1 cellular context compared by ENCODE assay signal in the genomic region with DNA sequence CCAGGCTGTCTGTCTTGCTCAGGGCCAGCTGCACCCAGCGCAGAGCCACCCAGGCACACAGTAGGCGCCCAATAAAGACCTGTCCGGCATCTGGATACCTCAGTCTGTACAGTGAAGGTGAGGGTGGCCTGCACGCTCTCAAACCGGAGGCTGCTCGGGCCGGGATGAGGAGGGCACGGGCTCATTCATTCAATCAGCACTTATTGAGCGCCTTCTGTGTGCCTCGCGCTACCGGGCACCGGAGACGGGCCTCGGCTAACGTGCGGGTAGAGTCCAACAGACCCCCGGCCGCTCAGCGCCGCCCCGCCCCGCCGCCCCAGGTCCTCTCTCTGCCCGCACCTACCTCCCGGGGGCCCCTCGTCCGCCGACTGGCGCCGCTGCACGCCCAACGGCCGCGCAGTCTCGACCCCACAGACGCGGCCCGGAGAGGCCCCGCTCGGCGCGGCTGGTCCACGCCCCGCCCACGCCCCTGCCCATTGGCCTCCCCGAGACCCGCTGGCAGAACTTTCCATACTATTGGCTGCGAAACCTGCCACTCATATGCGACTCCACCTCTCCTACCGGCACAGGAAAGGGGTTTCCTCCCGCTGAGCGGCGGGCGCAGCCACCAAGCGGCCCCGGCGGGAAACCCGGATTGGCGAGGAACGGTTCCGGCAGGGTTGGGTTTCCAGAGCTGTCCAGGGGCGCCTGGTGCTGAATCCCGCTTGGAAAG.
TF ChIP-seq lines count a peak whose summit lies in the region.

Gene SLC39A3, minus strand, starts transcription at position 416 of the 712 bp plus-strand sequence. CDS start 2,760 bp downstream, outside the sequence.

TF ChIP-seq in K562, 482 proteins besides CTCF, POLR2A, EP300 and RAD21 (continued from another document and continues in another):
- TF ChIP-seq, protein P1, sequence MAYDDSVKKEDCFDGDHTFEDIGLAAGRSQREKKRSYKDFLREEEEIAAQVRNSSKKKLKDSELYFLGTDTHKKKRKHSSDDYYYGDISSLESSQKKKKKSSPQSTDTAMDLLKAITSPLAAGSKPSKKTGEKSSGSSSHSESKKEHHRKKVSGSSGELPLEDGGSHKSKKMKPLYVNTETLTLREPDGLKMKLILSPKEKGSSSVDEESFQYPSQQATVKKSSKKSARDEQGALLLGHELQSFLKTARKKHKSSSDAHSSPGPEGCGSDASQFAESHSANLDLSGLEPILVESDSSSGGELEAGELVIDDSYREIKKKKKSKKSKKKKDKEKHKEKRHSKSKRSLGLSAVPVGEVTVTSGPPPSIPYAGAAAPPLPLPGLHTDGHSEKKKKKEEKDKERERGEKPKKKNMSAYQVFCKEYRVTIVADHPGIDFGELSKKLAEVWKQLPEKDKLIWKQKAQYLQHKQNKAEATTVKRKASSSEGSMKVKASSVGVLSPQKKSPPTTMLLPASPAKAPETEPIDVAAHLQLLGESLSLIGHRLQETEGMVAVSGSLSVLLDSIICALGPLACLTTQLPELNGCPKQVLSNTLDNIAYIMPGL (CRISPR knock-in tag; IDR thresholded peaks at IDR 0.05), result no peak
- TF ChIP-seq MEIS2 (IDR thresholded peaks at IDR 0.05; ENCODE audit: partially characterized antibody) (peak; percentile 33), KAT2B (IDR thresholded peaks at IDR 0.05; ENCODE audit: low read depth, low read length) (no peak), KLF13 (tag; IDR thresholded peaks at IDR 0.05; ENCODE audit: borderline replicate concordance, low read depth) (no peak), ZNF165 (CRISPR knock-in tag; IDR thresholded peaks at IDR 0.05; ENCODE audit: borderline replicate concordance) (no peak), HINFP (tag; conservative IDR thresholded peaks at IDR 0.05; ENCODE audit: low read depth) (no peak), ESRRB (CRISPR knock-in tag; IDR thresholded peaks at IDR 0.05; ENCODE audit: borderline replicate concordance) (no peak), ZNF184 (CRISPR knock-in tag; IDR thresholded peaks at IDR 0.05) (no peak), ESRRA (IDR thresholded peaks at IDR 0.05; ENCODE audit: borderline replicate concordance, low read depth) (peak; percentile 71; the same call in 1 of the 2 replicates), ZNF668 (CRISPR knock-in tag; IDR thresholded peaks at IDR 0.05) (peak; percentile 93), ZNF696 (CRISPR knock-in tag; conservative IDR thresholded peaks at IDR 0.05) (no peak), ELK3 (CRISPR knock-in tag; IDR thresholded peaks at IDR 0.05) (no peak), RCOR1 (IDR thresholded peaks at IDR 0.05; ENCODE audit: borderline replicate concordance in 1 of 2, low read depth in 2 of 2, low read length in 2 of 2) (peak in 1 of 2 experiments; percentile 90; a peak in 1 of 4 replicates), MCM5 (IDR thresholded peaks at IDR 0.05; ENCODE audit: low read depth) (no peak), SUPT5H (IDR thresholded peaks at IDR 0.05) (no peak), FOXA1 (IDR thresholded peaks at IDR 0.05; ENCODE audit: borderline replicate concordance) (no peak), SRF (CRISPR knock-in tag; IDR thresholded peaks at IDR 0.05) (peak in 1 of 2 experiments; percentile 84; a peak in 2 of 4 replicates), HDGF (IDR thresholded peaks at IDR 0.05) (no peak), GMEB1 (CRISPR knock-in tag; IDR thresholded peaks at IDR 0.05) (peak; percentile 72), PBX2 (CRISPR knock-in tag; IDR thresholded peaks at IDR 0.05; ENCODE audit: low read depth) (peak; percentile 95), PBX2 (tag; conservative IDR thresholded peaks at IDR 0.05; ENCODE audit: low read depth) (peak; percentile 97), ELF1 (tag; IDR thresholded peaks at IDR 0.05) (no peak), CHD4 (IDR thresholded peaks at IDR 0.05; ENCODE audit: insufficient read depth, insufficient replicate concordance, low read depth, low read length, poor library complexity, severe bottlenecking) (no peak), FOXP1 (CRISPR knock-in tag; IDR thresholded peaks at IDR 0.05) (peak; percentile 98), CBX8 (IDR thresholded peaks at IDR 0.05; ENCODE audit: borderline replicate concordance, extremely low read depth, low read depth, low read length, poor library complexity, severe bottlenecking) (no peak), BRD4 (IDR thresholded peaks at IDR 0.05) (0 out of 2 replicates have a peak, but pooled peaks have one; percentile 55), RBM14 (IDR thresholded peaks at IDR 0.05; ENCODE audit: borderline replicate concordance, insufficient read depth, low read depth, low read length) (no peak), PTTG1 (tag; IDR thresholded peaks at IDR 0.05; ENCODE audit: low read depth) (no peak), KHSRP (IDR thresholded peaks at IDR 0.05) (no peak), CBX2 (IDR thresholded peaks at IDR 0.05; ENCODE audit: insufficient read depth, low read length, poor library complexity, severe bottlenecking) (no peak), E2F3 (CRISPR knock-in tag; IDR thresholded peaks at IDR 0.05) (no peak), HNRNPK (IDR thresholded peaks at IDR 0.05; ENCODE audit: low read depth, low read length, poor library complexity, severe bottlenecking) (no peak), NR0B1 (IDR thresholded peaks at IDR 0.05; ENCODE audit: partially characterized antibody) (no peak), TCFL5 (CRISPR knock-in tag; conservative IDR thresholded peaks at IDR 0.05) (0 out of 2 replicates have a peak, but pooled peaks have one; percentile 44), ZNF586 (CRISPR knock-in tag; conservative IDR thresholded peaks at IDR 0.05) (no peak), PML (IDR thresholded peaks at IDR 0.05; ENCODE audit: low read length) (no peak), MEF2A (IDR thresholded peaks at IDR 0.05; ENCODE audit: control insufficient read depth, low read depth, low read length) (no peak), ZNF511 (CRISPR knock-in tag; IDR thresholded peaks at IDR 0.05) (peak; percentile 99), RBM34 (IDR thresholded peaks at IDR 0.05; ENCODE audit: borderline replicate concordance, insufficient read depth, low read length) (no peak), E2F6 (IDR thresholded peaks at IDR 0.05; ENCODE audit: borderline replicate concordance in 1 of 2, extremely low read depth in 1 of 2, insufficient read depth in 1 of 2, insufficient read length in 1 of 2, low read depth in 1 of 2, low read length in 1 of 2, poor library complexity in 1 of 2, severe bottlenecking in 1 of 2) (no peak), CSDE1 (IDR thresholded peaks at IDR 0.05) (no peak), RAD51 (IDR thresholded peaks at IDR 0.05; ENCODE audit: borderline replicate concordance, low read depth) (no peak), MNT (conservative IDR thresholded peaks at IDR 0.05) (peak; percentile 82 to 92), C11orf30 (IDR thresholded peaks at IDR 0.05; ENCODE audit: low read depth) (peak; percentile 78), TBP (optimal IDR thresholded peaks at IDR 0.05; ENCODE audit: low read depth, low read length) (peak; percentile 56), RBM17 (IDR thresholded peaks at IDR 0.05; ENCODE audit: borderline replicate concordance, low read depth, low read length) (no peak)
- TF ChIP-seq, protein P2, sequence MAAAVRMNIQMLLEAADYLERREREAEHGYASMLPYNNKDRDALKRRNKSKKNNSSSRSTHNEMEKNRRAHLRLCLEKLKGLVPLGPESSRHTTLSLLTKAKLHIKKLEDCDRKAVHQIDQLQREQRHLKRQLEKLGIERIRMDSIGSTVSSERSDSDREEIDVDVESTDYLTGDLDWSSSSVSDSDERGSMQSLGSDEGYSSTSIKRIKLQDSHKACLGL (CRISPR knock-in tag; IDR thresholded peaks at IDR 0.05; ENCODE audit: borderline replicate concordance, poor library complexity, severe bottlenecking), result peak; percentile 33
- TF ChIP-seq, protein P3, sequence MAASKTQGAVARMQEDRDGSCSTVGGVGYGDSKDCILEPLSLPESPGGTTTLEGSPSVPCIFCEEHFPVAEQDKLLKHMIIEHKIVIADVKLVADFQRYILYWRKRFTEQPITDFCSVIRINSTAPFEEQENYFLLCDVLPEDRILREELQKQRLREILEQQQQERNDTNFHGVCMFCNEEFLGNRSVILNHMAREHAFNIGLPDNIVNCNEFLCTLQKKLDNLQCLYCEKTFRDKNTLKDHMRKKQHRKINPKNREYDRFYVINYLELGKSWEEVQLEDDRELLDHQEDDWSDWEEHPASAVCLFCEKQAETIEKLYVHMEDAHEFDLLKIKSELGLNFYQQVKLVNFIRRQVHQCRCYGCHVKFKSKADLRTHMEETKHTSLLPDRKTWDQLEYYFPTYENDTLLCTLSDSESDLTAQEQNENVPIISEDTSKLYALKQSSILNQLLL (CRISPR knock-in tag; IDR thresholded peaks at IDR 0.05; ENCODE audit: borderline replicate concordance), result no peak; the same call in 1 of the 2 replicates
